In genomic region chr6:146191600-146191999, GRCh38 we compare ENCODE assay signal across 23 cellular contexts.
"Had no signal": no experiment of that assay in that cellular context is flagged by ENCODE, and none has a peak within 500 bp of the region (broad histone marks: within the 10 kb centered on the region; RNA-seq: fewer than 3 reads in every experiment).

No MANE protein-coding gene starts in this region.

- DNase-seq: colonic mucosa; cortex of kidney; effector CD4-positive, alpha-beta T cell; effector memory CD4-positive, alpha-beta T cell; erythroblast; esophagus squamous epithelium; foreskin fibroblast; foreskin melanocyte; gastrocnemius medialis; glutamatergic neuron; head of caudate nucleus; heart right ventricle; hippocampal formation; left cardiac atrium; left lung; left ventricle myocardium superior; lower lobe of right lung; mesenchymal stem cell; mucosa of descending colon had no signal

- ATAC-seq: esophagus mucosa, gastrocnemius medialis, heart right ventricle, left cardiac atrium, left lung, left ventricle myocardium superior, lower lobe of right lung, mucosa of descending colon had no signal

- H3K27me3 Mint-ChIP-seq: dendritic cell treated with granulocyte-macrophage colony-stimulating factor and Interleukin-4, amounts not matched to agents 40 ng/mL and 50 ng/mL, for 4 days had no signal

- H3K27ac ChIP-seq: colonic mucosa, epithelial cell of prostate, esophagus squamous epithelium, gastrocnemius medialis, heart right ventricle, left lung, lower lobe of right lung had no signal

- H3K9me3 ChIP-seq: colonic mucosa, esophagus squamous epithelium, gastrocnemius medialis, heart right ventricle, left lung, lower lobe of right lung, mucosa of descending colon had no signal

- H3K4me3 Mint-ChIP-seq: dendritic cell treated with granulocyte-macrophage colony-stimulating factor and Interleukin-4, amounts not matched to agents 40 ng/mL and 50 ng/mL, for 4 days; mesothelial cell of epicardium had no signal

- H3K36me3 ChIP-seq: colonic mucosa, esophagus squamous epithelium, gastrocnemius medialis, heart right ventricle, left lung, lower lobe of right lung had no signal

- H3K4me3 ChIP-seq: colonic mucosa, esophagus squamous epithelium, gastrocnemius medialis, heart right ventricle, left lung, lower lobe of right lung, mucosa of descending colon had no signal

- H3K9me3 Mint-ChIP-seq: dendritic cell treated with granulocyte-macrophage colony-stimulating factor and Interleukin-4, amounts not matched to agents 40 ng/mL and 50 ng/mL, for 4 days; mesothelial cell of epicardium had no signal

- H3K4me1 Mint-ChIP-seq: mesothelial cell of epicardium had no signal

- H3K27me3 ChIP-seq: colonic mucosa, esophagus squamous epithelium, gastrocnemius medialis, heart right ventricle, left lung had no signal

- H3K4me1 ChIP-seq: colonic mucosa, esophagus squamous epithelium, gastrocnemius medialis, heart right ventricle, left lung, lower lobe of right lung had no signal

- H3K36me3 Mint-ChIP-seq: mesothelial cell of epicardium had no signal

- H3K27ac Mint-ChIP-seq: dendritic cell treated with granulocyte-macrophage colony-stimulating factor and Interleukin-4, amounts not matched to agents 40 ng/mL and 50 ng/mL, for 4 days; mesothelial cell of epicardium had no signal
